ENCODE assay signal across 1 cellular context in genomic region chr22:18141004-18141403, GRCh38. TPM values are rescaled to one million over a fixed set of nuclear protein-coding genes. Genes with fewer than 3 reads are reported as not detected.
"Had no signal": no experiment of that assay in that cellular context is flagged by ENCODE, and none has a peak within 500 bp of the region (broad histone marks: within the 10 kb centered on the region; RNA-seq: fewer than 3 reads in every experiment).

No MANE protein-coding gene starts in this region.

RNA-seq across cellular contexts. Expression of gene TUBA8, which starts 30.4 kb away (rescaled TPM):
- polyA plus RNA-seq: GM23248 had no signal
